In the genomic region with DNA sequence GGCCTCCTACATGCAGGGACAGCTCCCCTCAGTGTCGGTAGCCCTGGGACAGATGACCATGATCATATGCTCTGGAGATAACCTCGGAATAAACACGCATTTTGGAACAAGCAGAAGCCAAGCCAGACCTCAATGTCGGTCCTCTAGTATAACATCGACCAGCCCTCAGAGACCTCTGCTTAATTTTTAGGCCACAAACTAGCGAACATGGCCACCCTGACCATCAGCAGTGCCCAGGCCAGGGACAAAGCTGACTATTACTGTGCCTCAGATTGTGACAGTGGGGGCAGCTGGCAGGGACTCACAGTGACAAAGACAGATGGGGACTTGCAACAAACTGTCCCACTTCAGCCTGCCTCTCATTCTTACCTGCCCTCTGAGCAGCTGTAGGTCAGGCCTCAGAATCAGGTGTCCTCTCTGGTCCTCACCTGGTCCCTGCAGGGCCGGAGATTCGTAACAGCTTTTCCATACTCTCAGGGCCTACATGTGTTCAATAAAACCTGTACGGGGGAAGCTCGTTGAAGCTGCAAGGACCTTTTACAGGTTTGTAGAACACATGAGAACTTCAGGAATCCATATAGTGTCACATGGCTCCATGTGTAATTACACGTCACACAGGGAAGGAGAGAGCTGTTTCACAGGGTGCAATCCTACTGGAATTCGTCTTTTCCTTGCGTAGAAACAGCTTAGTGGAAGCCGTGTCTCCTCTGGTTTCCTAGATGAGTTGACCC, we compare ENCODE assay signal across 1 cellular context.
TF ChIP-seq lines count a peak whose summit lies in the region.

No MANE protein-coding gene starts in this region.

TF ChIP-seq in HepG2, 621 proteins besides CTCF, POLR2A, EP300 and RAD21 (continued from another document):
- TF ChIP-seq, protein P1, sequence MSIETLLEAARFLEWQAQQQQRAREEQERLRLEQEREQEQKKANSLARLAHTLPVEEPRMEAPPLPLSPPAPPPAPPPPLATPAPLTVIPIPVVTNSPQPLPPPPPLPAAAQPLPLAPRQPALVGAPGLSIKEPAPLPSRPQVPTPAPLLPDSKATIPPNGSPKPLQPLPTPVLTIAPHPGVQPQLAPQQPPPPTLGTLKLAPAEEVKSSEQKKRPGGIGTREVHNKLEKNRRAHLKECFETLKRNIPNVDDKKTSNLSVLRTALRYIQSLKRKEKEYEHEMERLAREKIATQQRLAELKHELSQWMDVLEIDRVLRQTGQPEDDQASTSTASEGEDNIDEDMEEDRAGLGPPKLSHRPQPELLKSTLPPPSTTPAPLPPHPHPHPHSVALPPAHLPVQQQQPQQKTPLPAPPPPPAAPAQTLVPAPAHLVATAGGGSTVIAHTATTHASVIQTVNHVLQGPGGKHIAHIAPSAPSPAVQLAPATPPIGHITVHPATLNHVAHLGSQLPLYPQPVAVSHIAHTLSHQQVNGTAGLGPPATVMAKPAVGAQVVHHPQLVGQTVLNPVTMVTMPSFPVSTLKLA (IDR thresholded peaks at IDR 0.05) = peak; percentile 58
- TF ChIP-seq, protein P2, sequence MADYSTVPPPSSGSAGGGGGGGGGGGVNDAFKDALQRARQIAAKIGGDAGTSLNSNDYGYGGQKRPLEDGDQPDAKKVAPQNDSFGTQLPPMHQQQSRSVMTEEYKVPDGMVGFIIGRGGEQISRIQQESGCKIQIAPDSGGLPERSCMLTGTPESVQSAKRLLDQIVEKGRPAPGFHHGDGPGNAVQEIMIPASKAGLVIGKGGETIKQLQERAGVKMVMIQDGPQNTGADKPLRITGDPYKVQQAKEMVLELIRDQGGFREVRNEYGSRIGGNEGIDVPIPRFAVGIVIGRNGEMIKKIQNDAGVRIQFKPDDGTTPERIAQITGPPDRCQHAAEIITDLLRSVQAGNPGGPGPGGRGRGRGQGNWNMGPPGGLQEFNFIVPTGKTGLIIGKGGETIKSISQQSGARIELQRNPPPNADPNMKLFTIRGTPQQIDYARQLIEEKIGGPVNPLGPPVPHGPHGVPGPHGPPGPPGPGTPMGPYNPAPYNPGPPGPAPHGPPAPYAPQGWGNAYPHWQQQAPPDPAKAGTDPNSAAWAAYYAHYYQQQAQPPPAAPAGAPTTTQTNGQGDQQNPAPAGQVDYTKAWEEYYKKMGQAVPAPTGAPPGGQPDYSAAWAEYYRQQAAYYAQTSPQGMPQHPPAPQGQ (CRISPR knock-in tag; IDR thresholded peaks at IDR 0.05; ENCODE audit: borderline replicate concordance) = no peak
- peak; percentile 26; the same call in 1 of the 2 replicates for TF ChIP-seq CREB1 (IDR thresholded peaks at IDR 0.05)
- no peak for TF ChIP-seq CREB1 (CRISPR knock-in tag; IDR thresholded peaks at IDR 0.05)
- TF ChIP-seq ZNF264 (CRISPR knock-in tag; IDR thresholded peaks at IDR 0.05) = no peak
- TF ChIP-seq, protein P3, sequence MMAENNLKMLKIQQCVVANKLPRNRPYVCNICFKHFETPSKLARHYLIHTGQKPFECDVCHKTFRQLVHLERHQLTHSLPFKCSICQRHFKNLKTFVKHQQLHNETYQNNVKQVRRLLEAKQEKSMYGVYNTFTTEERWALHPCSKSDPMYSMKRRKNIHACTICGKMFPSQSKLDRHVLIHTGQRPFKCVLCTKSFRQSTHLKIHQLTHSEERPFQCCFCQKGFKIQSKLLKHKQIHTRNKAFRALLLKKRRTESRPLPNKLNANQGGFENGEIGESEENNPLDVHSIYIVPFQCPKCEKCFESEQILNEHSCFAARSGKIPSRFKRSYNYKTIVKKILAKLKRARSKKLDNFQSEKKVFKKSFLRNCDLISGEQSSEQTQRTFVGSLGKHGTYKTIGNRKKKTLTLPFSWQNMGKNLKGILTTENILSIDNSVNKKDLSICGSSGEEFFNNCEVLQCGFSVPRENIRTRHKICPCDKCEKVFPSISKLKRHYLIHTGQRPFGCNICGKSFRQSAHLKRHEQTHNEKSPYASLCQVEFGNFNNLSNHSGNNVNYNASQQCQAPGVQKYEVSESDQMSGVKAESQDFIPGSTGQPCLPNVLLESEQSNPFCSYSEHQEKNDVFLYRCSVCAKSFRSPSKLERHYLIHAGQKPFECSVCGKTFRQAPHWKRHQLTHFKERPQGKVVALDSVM (CRISPR knock-in tag; IDR thresholded peaks at IDR 0.05) = no peak
- TF ChIP-seq ZNF772 (CRISPR knock-in tag; IDR thresholded peaks at IDR 0.05) = no peak
- no peak for TF ChIP-seq ZNF431 (CRISPR knock-in tag; IDR thresholded peaks at IDR 0.05; ENCODE audit: borderline replicate concordance, low read depth)
- no peak for TF ChIP-seq ZNF256 (CRISPR knock-in tag; conservative IDR thresholded peaks at IDR 0.05)
- no peak for TF ChIP-seq SAFB2 (CRISPR knock-in tag; IDR thresholded peaks at IDR 0.05; ENCODE audit: borderline replicate concordance, low read depth)
- TF ChIP-seq SP4 (CRISPR knock-in tag; IDR thresholded peaks at IDR 0.05) = no peak
- TF ChIP-seq, protein P4, sequence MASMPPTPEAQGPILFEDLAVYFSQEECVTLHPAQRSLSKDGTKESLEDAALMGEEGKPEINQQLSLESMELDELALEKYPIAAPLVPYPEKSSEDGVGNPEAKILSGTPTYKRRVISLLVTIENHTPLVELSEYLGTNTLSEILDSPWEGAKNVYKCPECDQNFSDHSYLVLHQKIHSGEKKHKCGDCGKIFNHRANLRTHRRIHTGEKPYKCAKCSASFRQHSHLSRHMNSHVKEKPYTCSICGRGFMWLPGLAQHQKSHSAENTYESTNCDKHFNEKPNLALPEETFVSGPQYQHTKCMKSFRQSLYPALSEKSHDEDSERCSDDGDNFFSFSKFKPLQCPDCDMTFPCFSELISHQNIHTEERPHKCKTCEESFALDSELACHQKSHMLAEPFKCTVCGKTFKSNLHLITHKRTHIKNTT (CRISPR knock-in tag; IDR thresholded peaks at IDR 0.05) = no peak
TF ChIP-seq in HepG2: peak in this region for 2.
